Comparison of ENCODE assay signal across 8 cellular contexts in the genomic region with DNA sequence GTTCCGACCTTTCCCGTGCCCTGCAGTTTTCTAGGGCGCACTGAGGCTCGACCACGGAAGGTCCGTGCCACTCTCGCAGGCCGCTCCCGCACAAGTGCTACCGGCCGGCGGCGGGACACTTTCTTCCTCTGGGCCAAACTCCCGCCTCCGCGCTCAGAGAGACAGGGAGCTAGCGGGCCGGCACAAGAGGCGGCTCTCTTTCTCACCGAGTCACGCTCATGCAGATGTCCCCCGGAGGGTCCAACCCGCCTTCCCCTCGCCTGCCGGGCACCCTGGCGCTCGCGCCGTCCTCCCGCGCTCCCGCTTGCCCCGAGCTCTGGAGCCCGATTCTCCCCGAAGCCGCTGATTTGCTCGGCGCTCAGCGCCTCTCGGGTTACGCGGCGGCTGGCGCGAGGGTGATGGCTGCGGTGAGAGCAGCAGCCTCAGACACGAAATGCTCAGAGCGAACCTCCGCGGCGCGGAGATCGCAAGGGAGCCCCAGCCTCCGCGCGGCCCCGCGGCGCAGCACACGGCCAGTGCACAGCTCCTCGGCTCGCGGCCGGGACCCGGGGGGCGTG. TPM values are rescaled to one million over a fixed set of nuclear protein-coding genes. Genes with fewer than 3 reads are reported as not detected.
A peak's percentile ranks its signal among the peaks of the same experiment; 100 is the strongest.
DNase-seq lines count a peak whose midpoint lies in the region; ATAC-seq, FAIRE-seq and TF ChIP-seq lines count a peak whose summit lies in the region.

No MANE protein-coding gene starts in this region.

- DNase-seq in GM12865 (ENCODE audit: low read depth) (peak; percentile 21), KBM-7 (peak; percentile 47), glomerular visceral epithelial cell (ENCODE audit: extremely low spot score) (peak; percentile 55), omental fat pad (ENCODE audit: low spot score) (no peak), GM19239 (ENCODE audit: insufficient read length, low spot score) (no peak), HCEC 1CT (no peak)
- peak; percentile 45 to 57 for DNase-seq in activated T-cell treated with anti-CD3 and anti-CD28 coated beads, Interleukin-2, amount 50 U/mL, for 48 hours

- TF ChIP-seq CTCF in GM12865 (IDR thresholded peaks at IDR 0.05; ENCODE audit: insufficient read depth, low read depth, low read length, missing control alignments) (no peak), omental fat pad (IDR thresholded peaks at IDR 0.05) (no peak)

- peak overlapping the region; percentile 31 for H3K4me3 ChIP-seq in GM12865 (ENCODE audit: low read depth, low read length)

- in situ Hi-C loops in KBM-7 (cut with MboI; ENCODE audit: low pct_unique_long_range_greater_than_20kb, low sequenced_read_pairs), result no loop called here

- no peak for FAIRE-seq in GM19239 (lab: Jason Lieb, UNC)

- peak; percentile 66 for ATAC-seq in omental fat pad (ENCODE audit: low FRiP score)
- ATAC-seq in GM21619 (IDR thresholded peaks at IDR 0.05; ENCODE audit: unreplicated experiment), result no peak

RNA-seq across cellular contexts. Expression of a gene that starts 1.0 kb away (rescaled TPM):
- not detected for total RNA-seq in omental fat pad

Comparison
In these comparisons a context has a peak if more than half of its experiments do, and no peak if none do; other contexts are left out.
1. DNase-seq: peak in GM12865 (single experiment), KBM-7 (single experiment), activated T-cell treated with anti-CD3 and anti-CD28 coated beads, Interleukin-2, amount 50 U/mL, for 48 hours (2 of 2) and glomerular visceral epithelial cell (single experiment); none in omental fat pad (single experiment), GM19239 (single experiment) and HCEC 1CT (single experiment).